Comparison of ENCODE assay signal across 8 cellular contexts in the genomic region with DNA sequence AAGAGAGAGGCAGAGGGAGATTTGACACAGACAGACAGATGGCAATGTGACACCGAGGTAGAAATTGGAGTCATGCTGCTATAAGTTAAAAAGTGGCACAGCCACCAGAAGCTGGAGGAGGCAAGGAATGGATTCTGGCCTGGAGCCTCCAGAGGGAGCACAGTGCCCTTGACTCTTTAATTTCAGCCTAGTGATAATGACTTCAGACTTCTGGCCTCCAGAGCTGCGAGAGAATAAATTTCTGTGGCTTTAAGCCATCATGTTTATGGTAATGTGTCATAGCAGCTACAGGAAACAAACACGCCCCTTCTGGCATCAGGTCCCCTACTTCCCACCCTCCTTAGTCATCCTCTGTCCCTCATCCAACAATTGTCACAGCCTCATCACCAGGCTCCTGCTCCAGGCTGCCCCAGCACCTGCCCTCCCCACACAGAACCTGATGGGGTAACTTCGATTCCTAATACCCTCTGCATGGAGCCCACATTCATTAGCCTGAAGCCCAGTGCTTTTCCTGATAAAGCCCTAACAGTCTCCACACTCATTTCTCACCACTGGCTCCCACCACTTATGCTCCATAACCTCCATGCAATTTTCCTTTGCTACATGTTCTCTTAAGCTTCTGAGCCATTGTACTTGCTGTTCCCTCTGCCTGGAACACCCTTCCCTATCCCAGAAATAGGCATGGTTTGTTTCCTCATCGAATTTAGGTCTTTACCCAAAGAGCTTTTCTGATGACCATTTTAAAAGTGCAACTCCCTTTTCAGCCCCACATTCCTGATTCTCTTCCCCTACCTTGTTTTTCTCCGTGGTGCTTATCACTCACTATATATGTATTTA.
DNase-seq lines count a peak whose midpoint lies in the region; ATAC-seq and TF ChIP-seq lines count a peak whose summit lies in the region.

No MANE protein-coding gene starts in this region.

- H3K4me3 ChIP-seq in BE2C (ENCODE audit: low read depth, low read length) (no peak overlapping the region), KMS-11 (IDR thresholded peaks at IDR 0.05; ENCODE audit: insufficient read depth, low read depth, low read length) (no peak overlapping the region)

- H2AFZ ChIP-seq in KMS-11 (ENCODE audit: low read depth): no peak overlapping the region

- no peaks in the 10 kb centered on the region for H4K20me1 ChIP-seq in KMS-11 (ENCODE audit: insufficient read depth)

- H3K9me3 ChIP-seq in BE2C: no peaks in the 10 kb centered on the region

- H3K9ac ChIP-seq in KMS-11: no peak overlapping the region

- peak; percentile 24; the same call in 1 of the 2 replicates for TF ChIP-seq CTCF in BE2C (IDR thresholded peaks at IDR 0.05; ENCODE audit: low read depth, low read length)
- 0 out of 2 replicates have a peak, but pooled peaks have one; percentile 20 for TF ChIP-seq CTCF in KMS-11 (conservative IDR thresholded peaks at IDR 0.05; ENCODE audit: low read depth, low read length)

- H3K4me2 ChIP-seq in KMS-11: peak overlapping the region; percentile 52

- no peak overlapping the region for H3K27ac ChIP-seq in KMS-11

- H3K36me3 ChIP-seq in BE2C: no peaks in the 10 kb centered on the region
- no peaks in the 10 kb centered on the region for H3K36me3 ChIP-seq in KMS-11 (ENCODE audit: insufficient read depth)

- DNase-seq in BE2C: no peak
- DNase-seq in astrocyte of the hippocampus (ENCODE audit: low read depth, low spot score): peak; percentile 81
- DNase-seq in left lobe of liver (ENCODE audit: low spot score): peak; percentile 38
- DNase-seq in stimulated activated CD4-positive, alpha-beta T cell treated with anti-CD3 and anti-CD28 coated beads, Interleukin-12 subunit alpha, Interleukin-12 subunit beta, amount 100 ng/mL, for 4 hours: no peak
- no peak for DNase-seq in SKM-1 treated with dmso at 0.1 percent for 144 hours (lab: John Stamatoyannopoulos, UW; ENCODE audit: unreplicated experiment)
- DNase-seq in SKM-1 (lab: John Stamatoyannopoulos, UW; ENCODE audit: unreplicated experiment): no peak

- H3K27me3 ChIP-seq in BE2C (no peaks in the 10 kb centered on the region), KMS-11 (ENCODE audit: insufficient read depth, low read depth) (no peaks in the 10 kb centered on the region)

- ATAC-seq in left lobe of liver (peak; percentile 51), HG03457 (IDR thresholded peaks at IDR 0.05; ENCODE audit: unreplicated experiment) (no peak)

- no peaks in the 10 kb centered on the region for H3K79me2 ChIP-seq in KMS-11 (ENCODE audit: insufficient read depth, low read depth)

- H3K4me1 ChIP-seq in BE2C: no peaks in the 10 kb centered on the region
- peaks cover 72% of the 10 kb centered on the region for H3K4me1 ChIP-seq in KMS-11 (ENCODE audit: low read depth, poor library complexity, severe bottlenecking)

Comparison
In these comparisons a context has a peak if more than half of its experiments do, and no peak if none do; other contexts are left out.
1. DNase-seq: peak in astrocyte of the hippocampus (single experiment) and left lobe of liver (single experiment); none in BE2C (single experiment), stimulated activated CD4-positive, alpha-beta T cell treated with anti-CD3 and anti-CD28 coated beads, Interleukin-12 subunit alpha, Interleukin-12 subunit beta, amount 100 ng/mL, for 4 hours (single experiment), SKM-1 treated with dmso at 0.1 percent for 144 hours (single experiment) and SKM-1 (single experiment).